ENCODE assay signal across 13 cellular contexts in the genomic region with DNA sequence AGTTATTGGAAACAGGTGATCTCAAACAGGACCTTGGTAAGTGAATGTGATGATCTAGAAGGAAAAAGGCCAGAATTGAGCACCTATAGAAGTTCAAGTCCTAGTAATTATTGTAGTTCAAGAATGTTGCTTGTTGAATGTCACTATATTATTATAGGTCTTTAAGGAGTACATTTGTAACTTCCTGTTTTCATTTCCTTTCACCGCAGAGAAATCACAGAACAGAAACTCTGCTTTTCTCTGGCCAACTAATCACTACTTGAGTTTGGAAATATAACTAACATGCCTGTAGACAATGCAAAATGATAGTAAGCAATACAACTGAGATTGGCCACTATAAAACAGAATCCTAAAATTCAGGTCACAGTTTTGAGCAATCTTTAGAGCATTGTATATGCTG.
DNase-seq lines count a peak whose midpoint lies in the region; ATAC-seq and FAIRE-seq lines count a peak whose summit lies in the region.
"Had no signal": no experiment of that assay in that cellular context is flagged by ENCODE, and none has a peak within 500 bp of the region (broad histone marks: within the 10 kb centered on the region; RNA-seq: fewer than 3 reads in every experiment).

No MANE protein-coding gene starts in this region.

- DNase-seq in GM18507 (ENCODE audit: extremely low spot score, insufficient read length, low read depth) (no peak), RPMI8226 (peak; percentile 14), NCI-H1436 treated with DMSO at 0.1 percent for 48 hours (lab: John Stamatoyannopoulos, UW) (no peak), EL (no peak), G401 (ENCODE audit: low spot score) (no peak), trophoblast cell (no peak)
- DNase-seq: activated CD8-positive, alpha-beta memory T cell treated with anti-CD3 and anti-CD28 coated beads for 24 hours; CD4-positive, alpha-beta T cell; gastrocnemius medialis; NCI-H1694; stimulated activated CD4-positive, alpha-beta T cell treated with anti-CD3 and anti-CD28 coated beads, Interleukin-15, amount 100 ng/mL, for 24 hours had no signal

- in situ Hi-C loops in G401 (cut with HindIII; ENCODE audit: low sequenced_read_pairs) = no loop called here

- FAIRE-seq in GM18507 (lab: Jason Lieb, UNC) = peak; percentile 78

- H3K4ac ChIP-seq in trophoblast cell (ENCODE audit: low read depth, low read length) = no peak overlapping the region

- ATAC-seq in GM21515 (IDR thresholded peaks at IDR 0.05; ENCODE audit: unreplicated experiment) (peak; percentile 91), HG03135 (IDR thresholded peaks at IDR 0.05; ENCODE audit: unreplicated experiment) (peak; percentile 90)
- ATAC-seq: gastrocnemius medialis had no signal

- no CpG with 5 or more reads among the region's 1 CpG for WGBS in trophoblast cell (ENCODE audit: extremely low coverage, insufficient coverage, insufficient read length)

- H3K23ac ChIP-seq in trophoblast cell (ENCODE audit: low read length) = no peak overlapping the region

- no peak overlapping the region for H3K4me3 ChIP-seq in trophoblast cell (ENCODE audit: low read depth, low read length)
- H3K4me3 ChIP-seq: gastrocnemius medialis had no signal

- H2AK5ac ChIP-seq in trophoblast cell (ENCODE audit: low read length) = no peak overlapping the region

- H4K12ac ChIP-seq in trophoblast cell (ENCODE audit: low read depth, low read length) = no peak overlapping the region

- no peak overlapping the region for H4K8ac ChIP-seq in trophoblast cell (ENCODE audit: low read depth, low read length)

- H3K27ac ChIP-seq in trophoblast cell (ENCODE audit: low read depth, low read length) = no peak overlapping the region
- H3K27ac ChIP-seq: gastrocnemius medialis had no signal

- no peaks in the 10 kb centered on the region for H3K4me1 ChIP-seq in trophoblast cell (ENCODE audit: control insufficient read depth in 1 of 2, insufficient read depth in 2 of 2, low read length in 2 of 2)
- H3K4me1 ChIP-seq: gastrocnemius medialis had no signal

- H3K18ac ChIP-seq in trophoblast cell (ENCODE audit: low read length) = no peak overlapping the region

- no peak overlapping the region for H3K9ac ChIP-seq in trophoblast cell (ENCODE audit: low read length)

- no peaks in the 10 kb centered on the region for H3K79me2 ChIP-seq in trophoblast cell (ENCODE audit: control insufficient read depth, insufficient read depth, low read length, poor library complexity)

- no peak overlapping the region for H2BK120ac ChIP-seq in trophoblast cell (ENCODE audit: insufficient read depth, low read length, poor library complexity)

- no peak overlapping the region for H2AFZ ChIP-seq in trophoblast cell (ENCODE audit: insufficient read depth, low read length, poor library complexity)

- no peak overlapping the region for H3K4me2 ChIP-seq in trophoblast cell (ENCODE audit: low read length)

- no peaks in the 10 kb centered on the region for H3K27me3 ChIP-seq in trophoblast cell (ENCODE audit: insufficient read depth, low read length)
- H3K27me3 ChIP-seq: gastrocnemius medialis had no signal

- H3K14ac ChIP-seq in trophoblast cell (ENCODE audit: low read length) = no peak overlapping the region

- no peak overlapping the region for H2BK5ac ChIP-seq in trophoblast cell (ENCODE audit: low read depth, low read length, poor library complexity)

- H3K36me3 ChIP-seq in trophoblast cell (ENCODE audit: control insufficient read depth in 1 of 2, insufficient read depth in 2 of 2, low read length in 2 of 2) = no peaks in the 10 kb centered on the region
- H3K36me3 ChIP-seq: gastrocnemius medialis had no signal

- no peak overlapping the region for H2BK12ac ChIP-seq in trophoblast cell (ENCODE audit: low read length)

- H3K9me3 ChIP-seq in trophoblast cell (ENCODE audit: insufficient read depth, low read depth, low read length) = no peaks in the 10 kb centered on the region
- H3K9me3 ChIP-seq: gastrocnemius medialis had no signal

- no peak overlapping the region for H4K91ac ChIP-seq in trophoblast cell (ENCODE audit: low read depth, low read length)

- H3K79me1 ChIP-seq in trophoblast cell (ENCODE audit: low read length) = no peaks in the 10 kb centered on the region
